In the genomic region with DNA sequence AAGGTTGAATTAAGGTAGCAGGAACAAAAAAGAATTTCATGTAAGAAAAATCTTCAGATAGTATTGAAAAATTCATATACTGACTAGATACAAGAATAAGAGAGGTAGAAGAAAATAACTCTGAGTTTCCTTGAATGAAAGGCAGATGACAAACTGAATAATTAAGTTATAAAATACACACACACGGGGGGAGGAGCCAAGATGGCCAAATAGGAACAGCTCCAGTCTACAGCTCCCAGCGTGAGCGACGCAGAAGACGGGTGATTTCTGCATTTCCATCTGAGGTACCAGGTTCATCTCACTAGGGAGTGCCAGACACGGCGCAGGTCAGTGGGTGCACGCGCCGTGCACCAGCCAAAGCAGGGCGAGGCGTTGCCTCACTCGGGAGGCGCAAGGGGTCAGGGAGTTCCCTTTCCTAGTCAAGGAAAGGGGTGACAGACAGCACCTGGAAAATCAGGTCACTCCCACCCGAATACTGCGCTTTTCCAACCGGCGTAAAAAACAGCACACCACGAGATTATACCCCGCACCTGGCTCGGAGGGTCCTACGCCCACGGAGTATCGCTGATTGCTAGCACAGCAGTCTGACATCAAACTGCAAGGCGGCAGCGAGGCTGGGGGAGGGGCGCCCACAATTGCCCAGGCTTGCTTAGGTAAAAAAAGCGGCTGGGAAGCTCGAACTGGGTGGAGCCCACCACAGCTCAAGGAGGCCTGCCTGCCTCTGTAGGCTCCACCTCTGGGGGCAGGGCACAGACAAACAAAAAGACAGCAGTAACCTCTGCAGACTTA, we compare ENCODE assay signal across 8 cellular contexts.
A peak's percentile ranks its signal among the peaks of the same experiment; 100 is the strongest.
DNase-seq lines count a peak whose midpoint lies in the region; TF ChIP-seq lines count a peak whose summit lies in the region.
"Not testable (repeated sequence)": the region's sequence is repeated elsewhere in the genome, so short reads cannot be mapped to it uniquely, and the experiment has no call there.

No MANE protein-coding gene starts in this region.

- H3K9me3 Mint-ChIP-seq in nephron progenitor cell: not testable (repeated sequence)

- H2AFZ ChIP-seq in smooth muscle cell (ENCODE audit: low read depth): peak overlapping the region; percentile 54

- not testable (repeated sequence) for H3F3A ChIP-seq in smooth muscle cell (ENCODE audit: low read depth)

- H3K4me2 ChIP-seq in smooth muscle cell: peak overlapping the region; percentile 81

- H3K9ac ChIP-seq in NT2/D1 (ENCODE audit: insufficient read length, low read depth); iPS-20b (ENCODE audit: low read depth, low read length); smooth muscle cell (ENCODE audit: low read depth): not testable (repeated sequence)

- not testable (repeated sequence) for H3K4me1 ChIP-seq in NT2/D1 (ENCODE audit: insufficient read depth, insufficient read length); iPS-20b (ENCODE audit: insufficient read depth, low read length); smooth muscle cell (ENCODE audit: low read depth)

- H3K27me3 ChIP-seq in MG63; NT2/D1 (ENCODE audit: insufficient read depth, insufficient read length); iPS-20b (ENCODE audit: insufficient read depth, low read length); smooth muscle cell (ENCODE audit: low read depth): not testable (repeated sequence)

- not testable (repeated sequence) for H3K4me3 ChIP-seq in MG63; epithelial cell of esophagus (ENCODE audit: low read length)
- H3K4me3 ChIP-seq in NT2/D1 (ENCODE audit: insufficient read length, low read depth): peak overlapping the region; percentile 37
- peak overlapping the region; percentile 40 for H3K4me3 ChIP-seq in astrocyte of the cerebellum (ENCODE audit: low read depth, low read length)
- H3K4me3 ChIP-seq in iPS-20b (ENCODE audit: low read length): peak overlapping the region; percentile 71
- peak overlapping the region; percentile 48 for H3K4me3 ChIP-seq in smooth muscle cell

- H3K79me2 ChIP-seq in smooth muscle cell (ENCODE audit: low read depth): not testable (repeated sequence)

- not testable (repeated sequence) for H3K27ac ChIP-seq in iPS-20b (ENCODE audit: low read length); smooth muscle cell (ENCODE audit: low read depth)

- DNase-seq in DMS53 (lab: John Stamatoyannopoulos, UW) (peak; percentile 59), MG63 (peak; percentile 2), epithelial cell of esophagus (ENCODE audit: low read depth) (peak; percentile 0), nephron progenitor cell (peak; percentile 9)
- not testable (repeated sequence) for DNase-seq in NT2/D1 (ENCODE audit: low read depth, low spot score); astrocyte of the cerebellum (ENCODE audit: low read depth); smooth muscle cell (lab: John Stamatoyannopoulos, UW; ENCODE audit: unreplicated experiment)

- not testable (repeated sequence) for H3K27ac Mint-ChIP-seq in nephron progenitor cell

- TF ChIP-seq CTCF in astrocyte of the cerebellum (IDR thresholded peaks at IDR 0.05; ENCODE audit: low read depth, low read length, missing control alignments); epithelial cell of esophagus (IDR thresholded peaks at IDR 0.05; ENCODE audit: insufficient read depth, low read depth, low read length, missing control alignments); nephron progenitor cell (IDR thresholded peaks at IDR 0.05); smooth muscle cell (IDR thresholded peaks at IDR 0.05; ENCODE audit: borderline replicate concordance, insufficient read depth, poor library complexity, severe bottlenecking): not testable (repeated sequence)

- H3K4me1 Mint-ChIP-seq in nephron progenitor cell: not testable (repeated sequence)

- not testable (repeated sequence) for H3K36me3 Mint-ChIP-seq in nephron progenitor cell (ENCODE audit: low read depth)

- H4K20me1 ChIP-seq in smooth muscle cell (ENCODE audit: low read depth): not testable (repeated sequence)

- not testable (repeated sequence) for H3K36me3 ChIP-seq in MG63; NT2/D1 (ENCODE audit: insufficient read depth, insufficient read length, low read length); iPS-20b (ENCODE audit: insufficient read depth, low read depth, low read length); smooth muscle cell (ENCODE audit: low read depth)

- H3K27me3 Mint-ChIP-seq in nephron progenitor cell (ENCODE audit: low read depth, poor library complexity): not testable (repeated sequence)

- H3K4me3 Mint-ChIP-seq in nephron progenitor cell: peak overlapping the region; percentile 83

- in situ Hi-C loops in astrocyte of the cerebellum (cut with HindIII; ENCODE audit: low sequenced_read_pairs): not testable (repeated sequence)

- not testable (repeated sequence) for H3K9me3 ChIP-seq in MG63; NT2/D1 (ENCODE audit: insufficient read depth, low read length); iPS-20b (ENCODE audit: insufficient read depth, low read depth, low read length); smooth muscle cell (replicated peaks; ENCODE audit: low read depth)

- WGBS in smooth muscle cell (ENCODE audit: low lambda C conversion rate): 4% methylated on average over 29 of the region's 29 CpGs
